21 cellular contexts compared by ENCODE assay signal in the genomic region with DNA sequence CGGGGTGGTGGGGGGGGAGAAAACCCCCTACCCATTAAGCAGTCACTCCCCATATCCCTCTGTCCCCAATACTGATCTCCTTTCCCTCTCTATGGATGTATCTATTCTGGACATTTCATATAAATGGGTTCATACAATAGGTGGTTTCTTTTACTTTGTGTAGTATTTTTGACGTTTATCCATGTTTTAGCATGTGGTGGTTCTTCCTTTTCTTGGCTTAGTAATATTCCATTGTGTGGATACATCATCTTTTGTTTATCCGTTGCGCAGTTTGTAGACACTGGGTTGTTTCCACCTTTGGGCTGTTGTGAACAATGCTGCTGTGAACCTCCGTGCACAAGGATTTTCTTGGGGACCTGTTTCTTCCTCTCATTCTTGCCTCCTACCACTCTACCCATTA. TPM values are rescaled to one million over a fixed set of nuclear protein-coding genes. Genes with fewer than 3 reads are reported as not detected.
"Had no signal": no experiment of that assay in that cellular context is flagged by ENCODE, and none has a peak within 500 bp of the region (broad histone marks: within the 10 kb centered on the region; RNA-seq: fewer than 3 reads in every experiment).

No MANE protein-coding gene starts in this region.

- H3K36me3 ChIP-seq: tibial nerve, vagina had no signal

- ATAC-seq: body of pancreas; foreskin keratinocyte; left lobe of liver; stimulated activated naive CD8-positive, alpha-beta T cell treated with anti-CD3 and anti-CD28 coated beads, Interleukin-15, Interleukin-2, amounts not matched to agents 100 U/mL and 50 U/mL, for 24 hours had no signal

- H3K27ac ChIP-seq: body of pancreas, epithelial cell of prostate, foreskin keratinocyte, WERI-Rb-1 had no signal

- H3K9me3 ChIP-seq: body of pancreas, tibial nerve, vagina had no signal

- H3K27ac Mint-ChIP-seq: activated naive CD8-positive, alpha-beta T cell treated with anti-CD3 and anti-CD28 coated beads, Interleukin-2, amount 10 ng/mL, durations not matched to agents 7 days and 5 days; mesothelial cell of epicardium; nephron progenitor cell had no signal

- H3K4me3 ChIP-seq: body of pancreas, dorsolateral prefrontal cortex, tibial nerve, vagina had no signal

- H3K27me3 Mint-ChIP-seq: activated naive CD8-positive, alpha-beta T cell treated with anti-CD3 and anti-CD28 coated beads, Interleukin-2, amount 10 ng/mL, durations not matched to agents 7 days and 5 days had no signal

- DNase-seq: activated CD4-positive, alpha-beta T cell treated with anti-CD3 and anti-CD28 coated beads for 1 hour; activated CD4-positive, alpha-beta T cell treated with anti-CD3 and anti-CD28 coated beads, Interleukin-2, amount 50 U/mL, for 4 hours; activated naive CD4-positive, alpha-beta T cell; activated naive CD8-positive, alpha-beta T cell treated with anti-CD3 and anti-CD28 coated beads, Interleukin-2, amount 10 ng/mL, durations not matched to agents 7 days and 5 days; body of pancreas; caudate nucleus; dorsolateral prefrontal cortex; foreskin keratinocyte; glutamatergic neuron; kidney; nephron progenitor cell; occipital lobe; stimulated activated CD4-positive, alpha-beta T cell treated with anti-CD3 and anti-CD28 coated beads, Interleukin-2, amount 100 ng/mL, for 24 hours; stimulated activated naive CD8-positive, alpha-beta T cell treated with anti-CD3 and anti-CD28 coated beads, Interleukin-15, Interleukin-2, amounts not matched to agents 100 U/mL and 50 U/mL, for 24 hours; WERI-Rb-1 had no signal

- H3K27me3 ChIP-seq: body of pancreas, dorsolateral prefrontal cortex, foreskin keratinocyte, tibial nerve, vagina had no signal

- H3K4me3 Mint-ChIP-seq: activated naive CD8-positive, alpha-beta T cell treated with anti-CD3 and anti-CD28 coated beads, Interleukin-2, amount 10 ng/mL, durations not matched to agents 7 days and 5 days; mesothelial cell of epicardium; nephron progenitor cell; T-helper 1 cell treated with Interleukin-12 subunit alpha and Interleukin-12 subunit beta and Interleukin-4 antibody, amounts not matched to agents 30 μg/mL and 1 μg/mL, for 36 hours had no signal

- H3K9me3 Mint-ChIP-seq: nephron progenitor cell; T-helper 1 cell treated with Interleukin-12 subunit alpha and Interleukin-12 subunit beta and Interleukin-4 antibody, amounts not matched to agents 30 μg/mL and 1 μg/mL, for 36 hours had no signal

- FAIRE-seq: kidney had no signal

RNA-seq across cellular contexts. Expression of a gene that starts 12.6 kb away (rescaled TPM):
- total RNA-seq: activated naive CD8-positive, alpha-beta T cell treated with anti-CD3 and anti-CD28 coated beads, Interleukin-2, amount 10 ng/mL, durations not matched to agents 7 days and 5 days had no signal
